In the genomic region with DNA sequence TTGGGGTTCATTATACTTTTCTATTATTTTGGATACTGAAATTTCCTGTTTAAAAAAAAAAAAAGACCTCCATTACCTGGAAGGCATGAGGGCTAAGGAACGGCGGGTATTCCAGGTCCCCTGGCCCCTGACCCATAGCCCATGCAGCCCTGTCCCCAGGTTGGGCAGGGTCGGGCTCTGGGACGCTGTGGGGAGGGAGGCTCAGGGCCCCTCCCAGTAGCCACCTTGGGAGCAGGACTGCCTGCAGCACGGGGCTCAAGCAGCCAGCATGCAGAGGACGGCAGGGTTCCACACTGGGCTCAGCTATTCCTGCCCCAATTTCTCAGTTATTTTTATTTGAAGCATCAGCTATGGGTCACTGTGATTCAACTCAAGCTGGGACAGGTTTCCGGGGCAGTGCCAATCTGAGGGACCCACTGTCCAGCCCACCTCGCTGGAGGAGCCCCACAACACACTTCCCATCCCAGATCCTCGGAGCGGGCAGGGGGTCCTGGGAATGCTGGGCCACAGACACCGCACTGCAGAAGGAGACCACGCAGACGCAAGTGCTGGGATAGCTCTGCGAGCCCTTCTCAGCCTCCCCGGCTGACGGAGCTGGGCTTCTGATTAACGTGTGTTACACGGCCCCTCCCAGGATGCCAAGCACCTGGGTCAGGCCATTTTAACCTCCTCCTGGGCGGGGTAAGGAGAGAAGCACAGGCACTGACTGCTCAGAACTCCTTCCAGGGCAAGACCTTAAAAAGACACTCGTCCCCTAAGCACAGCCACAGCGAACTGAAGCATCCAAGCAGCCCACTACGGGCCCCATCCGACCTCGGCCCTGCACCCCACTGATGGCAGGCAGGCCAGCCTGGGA, we compare ENCODE assay signal across 18 cellular contexts.
"Had no signal": no experiment of that assay in that cellular context is flagged by ENCODE, and none has a peak within 500 bp of the region (broad histone marks: within the 10 kb centered on the region; RNA-seq: fewer than 3 reads in every experiment).

No MANE protein-coding gene starts in this region.

- H3K4me3 ChIP-seq: esophagus muscularis mucosa, gastroesophageal sphincter, heart right ventricle, tibial nerve, uterus had no signal

- DNase-seq: activated CD4-positive, alpha-beta T cell treated with anti-CD3 and anti-CD28 coated beads for 1 hour; activated naive CD4-positive, alpha-beta T cell treated with anti-CD3 and anti-CD28 coated beads, Interleukin-2, amount 10 ng/mL, durations not matched to agents 7 days and 5 days; activated naive CD8-positive, alpha-beta T cell treated with anti-CD3 and anti-CD28 coated beads, Interleukin-2, amount 50 U/mL, for 24 hours; brain microvascular endothelial cell; cortex of kidney; effector CD4-positive, alpha-beta T cell; heart right ventricle; mesendoderm; naive thymus-derived CD8-positive, alpha-beta T cell; stimulated activated naive CD4-positive, alpha-beta T cell treated with Interleukin-2 at 50 U/mL for 16 hours; T1000; uterus had no signal

- H3K27ac ChIP-seq: brain microvascular endothelial cell, esophagus muscularis mucosa, gastroesophageal sphincter, heart right ventricle, parathyroid adenoma, tibial nerve, uterus had no signal

- H3K27me3 ChIP-seq: brain microvascular endothelial cell, esophagus muscularis mucosa, gastroesophageal sphincter, heart right ventricle, tibial nerve, uterus had no signal

- H3K4me1 ChIP-seq: parathyroid adenoma, tibial nerve, uterus had no signal

- H3K9ac ChIP-seq: parathyroid adenoma had no signal

- H3K36me3 ChIP-seq: brain microvascular endothelial cell, uterus had no signal

- H3K9me3 Mint-ChIP-seq: activated naive CD4-positive, alpha-beta T cell treated with anti-CD3 and anti-CD28 coated beads, Interleukin-2, amount 10 ng/mL, durations not matched to agents 7 days and 5 days; activated naive CD8-positive, alpha-beta T cell treated with anti-CD3 and anti-CD28 coated beads, Interleukin-2, amount 50 U/mL, for 24 hours; activated T-helper 2 cell treated with anti-CD3 and anti-CD28 coated beads, Interferon-gamma antibody, Interleukin-2, Interleukin-4, amounts not matched to agents 10 μg/mL and 5 μg/mL and 100 μg/mL, durations not matched to agents 14 hours and 24 hours and 36 hours; central memory CD8-positive, alpha-beta T cell; naive thymus-derived CD8-positive, alpha-beta T cell had no signal

- H3K4me1 Mint-ChIP-seq: activated naive CD4-positive, alpha-beta T cell treated with anti-CD3 and anti-CD28 coated beads, Interleukin-2, amount 10 ng/mL, durations not matched to agents 7 days and 5 days; activated naive CD8-positive, alpha-beta T cell treated with anti-CD3 and anti-CD28 coated beads, Interleukin-2, amount 50 U/mL, for 24 hours; central memory CD8-positive, alpha-beta T cell had no signal

- H3K27me3 Mint-ChIP-seq: activated naive CD4-positive, alpha-beta T cell treated with anti-CD3 and anti-CD28 coated beads, Interleukin-2, amount 10 ng/mL, durations not matched to agents 7 days and 5 days; activated naive CD8-positive, alpha-beta T cell treated with anti-CD3 and anti-CD28 coated beads, Interleukin-2, amount 50 U/mL, for 24 hours; central memory CD8-positive, alpha-beta T cell; naive thymus-derived CD8-positive, alpha-beta T cell had no signal

- H3K4me3 Mint-ChIP-seq: activated naive CD4-positive, alpha-beta T cell treated with anti-CD3 and anti-CD28 coated beads, Interleukin-2, amount 10 ng/mL, durations not matched to agents 7 days and 5 days; activated naive CD8-positive, alpha-beta T cell treated with anti-CD3 and anti-CD28 coated beads, Interleukin-2, amount 50 U/mL, for 24 hours; central memory CD8-positive, alpha-beta T cell; naive thymus-derived CD8-positive, alpha-beta T cell had no signal

- ATAC-seq: activated naive CD8-positive, alpha-beta T cell treated with anti-CD3 and anti-CD28 coated beads, Interleukin-2, amount 50 U/mL, for 24 hours; gastroesophageal sphincter; naive thymus-derived CD8-positive, alpha-beta T cell had no signal

- H3K27ac Mint-ChIP-seq: activated naive CD4-positive, alpha-beta T cell treated with anti-CD3 and anti-CD28 coated beads, Interleukin-2, amount 10 ng/mL, durations not matched to agents 7 days and 5 days; activated naive CD8-positive, alpha-beta T cell treated with anti-CD3 and anti-CD28 coated beads, Interleukin-2, amount 50 U/mL, for 24 hours; activated T-helper 2 cell treated with anti-CD3 and anti-CD28 coated beads, Interferon-gamma antibody, Interleukin-2, Interleukin-4, amounts not matched to agents 10 μg/mL and 5 μg/mL and 100 μg/mL, durations not matched to agents 14 hours and 24 hours and 36 hours had no signal

- H2AFZ ChIP-seq: parathyroid adenoma had no signal

- H3K9me3 ChIP-seq: esophagus muscularis mucosa, gastroesophageal sphincter, heart right ventricle, tibial nerve, uterus had no signal

- H3K36me3 Mint-ChIP-seq: activated naive CD4-positive, alpha-beta T cell treated with anti-CD3 and anti-CD28 coated beads, Interleukin-2, amount 10 ng/mL, durations not matched to agents 7 days and 5 days had no signal
